Comparison of ENCODE assay signal across 2 cellular contexts in the genomic region with DNA sequence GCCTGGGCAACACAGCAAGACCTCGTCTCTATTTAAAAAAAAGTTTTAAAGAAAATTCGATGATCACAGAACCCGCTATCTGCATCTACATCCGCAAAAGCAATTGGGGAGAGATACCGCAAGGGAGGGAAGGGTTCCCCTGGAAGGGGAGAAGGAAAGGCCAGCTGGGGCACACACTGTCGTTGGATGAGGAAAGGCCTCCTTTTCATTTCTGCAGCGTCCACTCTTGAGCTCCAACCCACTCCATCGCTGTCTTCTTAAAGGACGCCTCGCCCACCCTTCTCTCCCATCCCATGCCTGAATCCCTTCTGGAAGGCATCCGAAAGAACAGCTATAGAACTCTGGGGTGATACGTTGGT.
TF ChIP-seq lines count a peak whose summit lies in the region.

No MANE protein-coding gene starts in this region.

TF ChIP-seq in HCT116, 20 proteins besides CTCF, POLR2A, EP300 and RAD21 (continued from another document):
- TF ChIP-seq, protein P1, sequence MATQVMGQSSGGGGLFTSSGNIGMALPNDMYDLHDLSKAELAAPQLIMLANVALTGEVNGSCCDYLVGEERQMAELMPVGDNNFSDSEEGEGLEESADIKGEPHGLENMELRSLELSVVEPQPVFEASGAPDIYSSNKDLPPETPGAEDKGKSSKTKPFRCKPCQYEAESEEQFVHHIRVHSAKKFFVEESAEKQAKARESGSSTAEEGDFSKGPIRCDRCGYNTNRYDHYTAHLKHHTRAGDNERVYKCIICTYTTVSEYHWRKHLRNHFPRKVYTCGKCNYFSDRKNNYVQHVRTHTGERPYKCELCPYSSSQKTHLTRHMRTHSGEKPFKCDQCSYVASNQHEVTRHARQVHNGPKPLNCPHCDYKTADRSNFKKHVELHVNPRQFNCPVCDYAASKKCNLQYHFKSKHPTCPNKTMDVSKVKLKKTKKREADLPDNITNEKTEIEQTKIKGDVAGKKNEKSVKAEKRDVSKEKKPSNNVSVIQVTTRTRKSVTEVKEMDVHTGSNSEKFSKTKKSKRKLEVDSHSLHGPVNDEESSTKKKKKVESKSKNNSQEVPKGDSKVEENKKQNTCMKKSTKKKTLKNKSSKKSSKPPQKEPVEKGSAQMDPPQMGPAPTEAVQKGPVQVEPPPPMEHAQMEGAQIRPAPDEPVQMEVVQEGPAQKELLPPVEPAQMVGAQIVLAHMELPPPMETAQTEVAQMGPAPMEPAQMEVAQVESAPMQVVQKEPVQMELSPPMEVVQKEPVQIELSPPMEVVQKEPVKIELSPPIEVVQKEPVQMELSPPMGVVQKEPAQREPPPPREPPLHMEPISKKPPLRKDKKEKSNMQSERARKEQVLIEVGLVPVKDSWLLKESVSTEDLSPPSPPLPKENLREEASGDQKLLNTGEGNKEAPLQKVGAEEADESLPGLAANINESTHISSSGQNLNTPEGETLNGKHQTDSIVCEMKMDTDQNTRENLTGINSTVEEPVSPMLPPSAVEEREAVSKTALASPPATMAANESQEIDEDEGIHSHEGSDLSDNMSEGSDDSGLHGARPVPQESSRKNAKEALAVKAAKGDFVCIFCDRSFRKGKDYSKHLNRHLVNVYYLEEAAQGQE (IDR thresholded peaks at IDR 0.05; ENCODE audit: low read depth) = no peak
- TF ChIP-seq POLR2AphosphoS5 (IDR thresholded peaks at IDR 0.05; ENCODE audit: low read depth, low read length) (no peak), ZBTB33 (IDR thresholded peaks at IDR 0.05; ENCODE audit: extremely low read depth, insufficient replicate concordance, low read length) (no peak)

TF ChIP-seq in WTC11, 78 proteins besides CTCF, POLR2A, EP300 and RAD21 (continued from another document):
- no peak for TF ChIP-seq ATF1 (CRISPR knock-in tag; IDR thresholded peaks at IDR 0.05)
- no peak for TF ChIP-seq ZNF416 (CRISPR knock-in tag; IDR thresholded peaks at IDR 0.05)
- no peak for TF ChIP-seq NFYB (CRISPR knock-in tag; conservative IDR thresholded peaks at IDR 0.05; ENCODE audit: low read depth)
- TF ChIP-seq, protein P2, sequence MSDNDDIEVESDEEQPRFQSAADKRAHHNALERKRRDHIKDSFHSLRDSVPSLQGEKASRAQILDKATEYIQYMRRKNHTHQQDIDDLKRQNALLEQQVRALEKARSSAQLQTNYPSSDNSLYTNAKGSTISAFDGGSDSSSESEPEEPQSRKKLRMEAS (CRISPR knock-in tag; IDR thresholded peaks at IDR 0.05) = no peak
- TF ChIP-seq, protein P3, sequence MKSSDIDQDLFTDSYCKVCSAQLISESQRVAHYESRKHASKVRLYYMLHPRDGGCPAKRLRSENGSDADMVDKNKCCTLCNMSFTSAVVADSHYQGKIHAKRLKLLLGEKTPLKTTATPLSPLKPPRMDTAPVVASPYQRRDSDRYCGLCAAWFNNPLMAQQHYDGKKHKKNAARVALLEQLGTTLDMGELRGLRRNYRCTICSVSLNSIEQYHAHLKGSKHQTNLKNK (CRISPR knock-in tag; IDR thresholded peaks at IDR 0.05) = no peak
- no peak for TF ChIP-seq ARID4B (CRISPR knock-in tag; IDR thresholded peaks at IDR 0.05; ENCODE audit: borderline replicate concordance)
